ENCODE assay signal across 1 cellular context in genomic region chr10:88120075-88120474, GRCh38.
TF ChIP-seq lines count a peak whose summit lies in the region.

No MANE protein-coding gene starts in this region.

TF ChIP-seq in IMR-90, 13 proteins besides CTCF, POLR2A, EP300 and RAD21:
- no peak for TF ChIP-seq CEBPB (IDR thresholded peaks at IDR 0.05; ENCODE audit: low read depth, low read length)
- no peak for TF ChIP-seq MAZ (IDR thresholded peaks at IDR 0.05; ENCODE audit: borderline replicate concordance, low read depth, low read length)
- no peak for TF ChIP-seq MAFK (IDR thresholded peaks at IDR 0.05; ENCODE audit: low read depth, low read length)
- TF ChIP-seq FOS (IDR thresholded peaks at IDR 0.05; ENCODE audit: low read depth, low read length) = no peak
- TF ChIP-seq RCOR1 (IDR thresholded peaks at IDR 0.05; ENCODE audit: insufficient replicate concordance, low read length) = no peak
TF ChIP-seq in IMR-90: peak in this region for 0.
